1 cellular context compared by ENCODE assay signal in the genomic region with DNA sequence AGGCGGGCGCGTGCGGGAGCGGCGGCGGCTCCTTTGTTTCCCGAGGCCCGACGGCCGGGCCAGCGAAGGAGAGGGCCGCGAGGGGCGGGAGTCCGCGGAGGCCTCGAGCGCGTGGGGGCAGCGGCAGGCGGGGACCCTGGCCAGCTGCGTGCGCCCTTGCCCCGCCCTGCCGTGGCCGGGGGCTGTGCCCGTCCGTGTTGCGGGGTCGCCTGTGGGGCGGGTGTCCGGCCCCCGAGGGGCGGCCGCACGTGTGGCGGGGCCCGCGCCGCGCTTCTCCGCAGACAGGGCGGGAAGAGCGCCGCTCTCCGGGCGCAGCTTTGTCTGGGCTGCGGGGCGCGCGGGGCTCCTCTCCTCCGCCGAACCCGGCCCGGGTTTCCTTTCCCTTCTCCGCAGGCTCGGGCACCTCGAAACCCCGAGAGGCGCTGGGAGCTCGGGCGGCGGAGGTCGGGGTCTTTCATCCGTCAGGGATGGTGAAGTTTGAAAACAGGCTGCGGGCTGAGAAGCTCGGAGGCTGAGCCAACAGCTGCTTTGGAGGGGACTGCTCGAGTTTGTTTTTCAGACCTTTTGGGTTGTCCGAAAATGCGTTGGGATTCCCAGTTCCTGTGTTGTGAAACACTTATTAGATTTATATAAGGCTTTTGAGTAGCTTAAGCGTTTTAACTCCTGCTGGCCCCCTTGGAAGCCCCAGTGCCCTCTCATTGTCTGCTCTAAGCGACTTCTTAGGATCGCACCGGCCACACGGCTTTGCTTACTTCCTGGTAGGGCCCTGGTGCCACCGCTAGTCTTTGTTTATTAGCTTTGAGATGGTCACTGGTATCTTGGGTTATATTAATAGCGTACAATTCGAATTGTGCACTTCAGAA.
TF ChIP-seq lines count a peak whose summit lies in the region.

No MANE protein-coding gene starts in this region.

TF ChIP-seq in H1, 55 proteins besides CTCF, POLR2A, EP300 and RAD21 (continued from another document):
- peak; percentile 10 for TF ChIP-seq ASH2L (IDR thresholded peaks at IDR 0.05; ENCODE audit: low read length)
- no peak for TF ChIP-seq CHD1 (IDR thresholded peaks at IDR 0.05; ENCODE audit: low read depth, low read length)
- peak; percentile 28; the same call in 1 of the 2 replicates for TF ChIP-seq TAF1 (IDR thresholded peaks at IDR 0.05; ENCODE audit: low read depth, low read length)
- TF ChIP-seq, protein P1, sequence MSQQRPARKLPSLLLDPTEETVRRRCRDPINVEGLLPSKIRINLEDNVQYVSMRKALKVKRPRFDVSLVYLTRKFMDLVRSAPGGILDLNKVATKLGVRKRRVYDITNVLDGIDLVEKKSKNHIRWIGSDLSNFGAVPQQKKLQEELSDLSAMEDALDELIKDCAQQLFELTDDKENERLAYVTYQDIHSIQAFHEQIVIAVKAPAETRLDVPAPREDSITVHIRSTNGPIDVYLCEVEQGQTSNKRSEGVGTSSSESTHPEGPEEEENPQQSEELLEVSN (IDR thresholded peaks at IDR 0.05), result peak; percentile 54; the same call in 1 of the 2 replicates
- TF ChIP-seq TEAD4 (IDR thresholded peaks at IDR 0.05; ENCODE audit: low read depth, low read length), result no peak
- no peak for TF ChIP-seq NRF1 (IDR thresholded peaks at IDR 0.05; ENCODE audit: low read depth, low read length)
- 0 out of 4 replicates have a peak, but pooled peaks of 1 of the 2 experiments have one; percentile 8 for TF ChIP-seq SIN3A (conservative IDR thresholded peaks at IDR 0.05 in 1 of 2, IDR thresholded peaks at IDR 0.05 in 1 of 2; ENCODE audit: low read depth in 1 of 2, low read length in 2 of 2)
- no peak for TF ChIP-seq YY1 (IDR thresholded peaks at IDR 0.05; ENCODE audit: low read depth, low read length)
- TF ChIP-seq SUZ12 (IDR thresholded peaks at IDR 0.05; ENCODE audit: low read length), result peak; percentile 61; the same call in 1 of the 2 replicates
- TF ChIP-seq, protein P2, sequence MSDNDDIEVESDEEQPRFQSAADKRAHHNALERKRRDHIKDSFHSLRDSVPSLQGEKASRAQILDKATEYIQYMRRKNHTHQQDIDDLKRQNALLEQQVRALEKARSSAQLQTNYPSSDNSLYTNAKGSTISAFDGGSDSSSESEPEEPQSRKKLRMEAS (IDR thresholded peaks at IDR 0.05), result peak; percentile 63; the same call in 1 of the 2 replicates
